ENCODE assay signal across 20 cellular contexts in genomic region chr1:117017062-117017461, GRCh38. TPM values are rescaled to one million over a fixed set of nuclear protein-coding genes. Genes with fewer than 3 reads are reported as not detected.
DNase-seq lines count a peak whose midpoint lies in the region; ATAC-seq and FAIRE-seq lines count a peak whose summit lies in the region.
"Had no signal": no experiment of that assay in that cellular context is flagged by ENCODE, and none has a peak within 500 bp of the region (broad histone marks: within the 10 kb centered on the region; RNA-seq: fewer than 3 reads in every experiment).

No MANE protein-coding gene starts in this region.

- ATAC-seq in GM19351 (IDR thresholded peaks at IDR 0.05; ENCODE audit: unreplicated experiment) (peak; percentile 16), HG03432 (IDR thresholded peaks at IDR 0.05; ENCODE audit: unreplicated experiment) (peak; percentile 18)
- ATAC-seq: esophagus mucosa; natural killer cell treated with Interleukin-12 subunit alpha and Interleukin-12 subunit beta and Interleukin-15 and Interleukin-18, amount 100 ng/mL, for 72 hours had no signal

- no peak overlapping the region for H3K4me3 ChIP-seq in small intestine (ENCODE audit: low read depth in 1 of 2, low read length in 2 of 2)
- H3K4me3 ChIP-seq: colonic mucosa, hepatocyte, SK-N-MC had no signal

- no peaks in the 10 kb centered on the region for H3K9me3 ChIP-seq in small intestine (ENCODE audit: control insufficient read depth, low read depth)
- H3K9me3 ChIP-seq: colonic mucosa had no signal

- no peak overlapping the region for H3K27ac ChIP-seq in small intestine (ENCODE audit: low read depth in 1 of 2, low read length in 1 of 2)
- H3K27ac ChIP-seq: colonic mucosa, hepatocyte, SK-N-MC had no signal

- no peaks in the 10 kb centered on the region for H3K36me3 Mint-ChIP-seq in activated T-cell treated with anti-CD3 and anti-CD28 coated beads, Interleukin-2, amount 50 U/mL, for 24 hours (ENCODE audit: low read depth)
- H3K36me3 Mint-ChIP-seq: natural killer cell treated with Interleukin-12 subunit alpha and Interleukin-12 subunit beta and Interleukin-15 and Interleukin-18, amount 100 ng/mL, for 72 hours had no signal

- no peaks in the 10 kb centered on the region for H3K9me3 Mint-ChIP-seq in activated T-cell treated with anti-CD3 and anti-CD28 coated beads, Interleukin-2, amount 50 U/mL, for 24 hours
- H3K9me3 Mint-ChIP-seq: activated naive CD4-positive, alpha-beta T cell treated with anti-CD3 and anti-CD28 coated beads for 36 hours; activated T-cell treated with anti-CD3 and anti-CD28 coated beads, Interleukin-2, amount 50 U/mL, for 72 hours; natural killer cell treated with Interleukin-12 subunit alpha and Interleukin-12 subunit beta and Interleukin-15 and Interleukin-18, amount 100 ng/mL, for 72 hours had no signal

- no peak for DNase-seq in activated T-cell treated with anti-CD3 and anti-CD28 coated beads, Interleukin-2, amount 50 U/mL, for 24 hours
- DNase-seq in activated T-cell treated with anti-CD3 and anti-CD28 coated beads for 4 hours (no peak), retina (peak; percentile 4), dermis blood vessel endothelial cell (no peak), small intestine (no peak), NOMO-1 treated with dmso at 0.1 percent for 144 hours (lab: John Stamatoyannopoulos, UW; ENCODE audit: unreplicated experiment) (no peak)
- DNase-seq: ACHN; activated CD4-positive, alpha-beta T cell treated with anti-CD3 and anti-CD28 coated beads for 48 hours; activated naive CD4-positive, alpha-beta T cell treated with anti-CD3 and anti-CD28 coated beads for 36 hours; activated T-cell treated with anti-CD3 and anti-CD28 coated beads, Interleukin-2, amount 50 U/mL, for 72 hours; colonic mucosa; NCI-H510A treated with DMSO at 0.1 percent for 48 hours; T-helper 2 cell had no signal

- no peaks in the 10 kb centered on the region for H3K36me3 ChIP-seq in small intestine (ENCODE audit: control insufficient read depth in 2 of 2, insufficient read depth in 2 of 2, low read length in 2 of 2)
- H3K36me3 ChIP-seq: colonic mucosa had no signal

- H3K4me1 Mint-ChIP-seq in activated T-cell treated with anti-CD3 and anti-CD28 coated beads, Interleukin-2, amount 50 U/mL, for 24 hours (ENCODE audit: low read depth) = peaks cover 50% of the 10 kb centered on the region

- FAIRE-seq in small intestine (lab: Jason Lieb, UNC) = no peak
- FAIRE-seq: frontal cortex had no signal

- 81 to 90% (median 89%) methylated on average over 4 of the region's 4 CpGs for WGBS in small intestine, 3 donors

- peak overlapping the region; percentile 44 for H3K27ac Mint-ChIP-seq in activated T-cell treated with anti-CD3 and anti-CD28 coated beads, Interleukin-2, amount 50 U/mL, for 24 hours
- H3K27ac Mint-ChIP-seq: activated naive CD4-positive, alpha-beta T cell treated with anti-CD3 and anti-CD28 coated beads for 36 hours; activated T-cell treated with anti-CD3 and anti-CD28 coated beads, Interleukin-2, amount 50 U/mL, for 72 hours; natural killer cell treated with Interleukin-12 subunit alpha and Interleukin-12 subunit beta and Interleukin-15 and Interleukin-18, amount 100 ng/mL, for 72 hours had no signal

- H3K4me1 ChIP-seq in small intestine (ENCODE audit: control insufficient read depth in 2 of 2, insufficient read depth in 1 of 2, low read depth in 1 of 2, low read length in 1 of 2) = no peaks in the 10 kb centered on the region
- H3K4me1 ChIP-seq: colonic mucosa had no signal

- H3K4me3 Mint-ChIP-seq in activated T-cell treated with anti-CD3 and anti-CD28 coated beads, Interleukin-2, amount 50 U/mL, for 24 hours = no peak overlapping the region
- H3K4me3 Mint-ChIP-seq: activated naive CD4-positive, alpha-beta T cell treated with anti-CD3 and anti-CD28 coated beads for 36 hours; activated T-cell treated with anti-CD3 and anti-CD28 coated beads, Interleukin-2, amount 50 U/mL, for 72 hours; natural killer cell treated with Interleukin-12 subunit alpha and Interleukin-12 subunit beta and Interleukin-15 and Interleukin-18, amount 100 ng/mL, for 72 hours had no signal

- no peaks in the 10 kb centered on the region for H3K27me3 ChIP-seq in small intestine (ENCODE audit: control insufficient read depth in 2 of 2, insufficient read depth in 2 of 2, low read length in 2 of 2)
- H3K27me3 ChIP-seq: colonic mucosa, hepatocyte had no signal

- no peaks in the 10 kb centered on the region for H3K27me3 Mint-ChIP-seq in activated T-cell treated with anti-CD3 and anti-CD28 coated beads, Interleukin-2, amount 50 U/mL, for 24 hours

RNA-seq across cellular contexts. Expression of gene CD101, which starts 15.5 kb away (rescaled TPM):
- 0.17 and 0.19 TPM in 2 replicates for total RNA-seq in dermis blood vessel endothelial cell
- polyA plus RNA-seq in small intestine = 1 to 10 TPM; 1.3 to 6.2 (median 1.6) TPM
- polyA plus RNA-seq: hepatocyte had no signal

RNA-seq across cellular contexts. Expression of gene TTF2, which starts 43.1 kb away (rescaled TPM):
- 14.3 and 21.9 TPM in 2 replicates for total RNA-seq in dermis blood vessel endothelial cell
- polyA plus RNA-seq in small intestine = 1 to 10 TPM; 1.8 to 5.8 (median 4.1) TPM
